In genomic region chr1:226425431-226426031, GRCh38 we compare ENCODE assay signal across 12 cellular contexts. TPM values are rescaled to one million over a fixed set of nuclear protein-coding genes. Genes with fewer than 3 reads are reported as not detected.
DNase-seq lines count a peak whose midpoint lies in the region; ATAC-seq and TF ChIP-seq lines count a peak whose summit lies in the region.
"Had no signal": no experiment of that assay in that cellular context is flagged by ENCODE, and none has a peak within 500 bp of the region (broad histone marks: within the 10 kb centered on the region; RNA-seq: fewer than 3 reads in every experiment).

No MANE protein-coding gene starts in this region.

- H3K9me3 Mint-ChIP-seq in CD4-positive, alpha-beta T cell = no peaks in the 10 kb centered on the region
- H3K9me3 Mint-ChIP-seq in activated CD8-positive, alpha-beta T cell treated with anti-CD3 and anti-CD28 coated beads, Interleukin-2, amount 10 ng/mL, durations not matched to agents 7 days and 5 days (ENCODE audit: insufficient read depth) = no peaks in the 10 kb centered on the region
- H3K9me3 Mint-ChIP-seq: GM23338 had no signal

- H3K36me3 Mint-ChIP-seq in CD4-positive, alpha-beta T cell (ENCODE audit: low read depth) = no peaks in the 10 kb centered on the region
- no peaks in the 10 kb centered on the region for H3K36me3 Mint-ChIP-seq in activated CD8-positive, alpha-beta T cell treated with anti-CD3 and anti-CD28 coated beads, Interleukin-2, amount 10 ng/mL, durations not matched to agents 7 days and 5 days (ENCODE audit: low read depth)

- ATAC-seq in CD4-positive, alpha-beta T cell (ENCODE audit: poor library complexity) = peak; percentile 40
- ATAC-seq in HG03095 (IDR thresholded peaks at IDR 0.05; ENCODE audit: unreplicated experiment) (peak; percentile 64), HG02642 (IDR thresholded peaks at IDR 0.05; ENCODE audit: poor library complexity, unreplicated experiment) (no peak)
- ATAC-seq in activated CD8-positive, alpha-beta T cell treated with anti-CD3 and anti-CD28 coated beads, Interleukin-2, amount 10 ng/mL, durations not matched to agents 7 days and 5 days = peak; percentile 47

- DNase-seq in CD4-positive, alpha-beta T cell = peak in 8 of 10 experiments; percentile 14 to 45 (median 26)
- peak; percentile 66 for DNase-seq in activated CD8-positive, alpha-beta T cell treated with anti-CD3 and anti-CD28 coated beads, Interleukin-2, amount 10 ng/mL, durations not matched to agents 7 days and 5 days
- DNase-seq in NCI-H510A (lab: John Stamatoyannopoulos, UW) (no peak), midbrain (lab: John Stamatoyannopoulos, UW) (no peak), SW480 (ENCODE audit: low spot score) (no peak)
- DNase-seq: left cardiac atrium, NCI-H1092 had no signal

- CTCF ChIA-PET in CD4-positive, alpha-beta T cell (lab: Charles Lee) = interaction anchor here (1.0 to 6.8 kb wide), 3 partner anchors 9 to 32 kb away, joined by 3 to 42 read pairs (median 6); partner anchors contain the start of gene PARP1
- CTCF ChIA-PET in activated CD8-positive, alpha-beta T cell treated with anti-CD3 and anti-CD28 coated beads, Interleukin-2, amount 10 ng/mL, durations not matched to agents 7 days and 5 days (lab: Charles Lee) = interaction anchor here (0.8 to 3.9 kb wide), 19 partner anchors 9 to 300 kb away, joined by 3 to 60 read pairs (median 4); partner anchors contain the start of genes PARP1 and STUM

- POLR2A ChIA-PET in CD4-positive, alpha-beta T cell (lab: Charles Lee) = interaction anchor here (0.9 to 7.4 kb wide), 17 partner anchors 11 to 515 kb away, joined by 3 to 102 read pairs (median 4); partner anchors contain the start of genes COQ8A, ITPKB and PARP1
- POLR2A ChIA-PET in activated CD8-positive, alpha-beta T cell treated with anti-CD3 and anti-CD28 coated beads, Interleukin-2, amount 10 ng/mL, durations not matched to agents 7 days and 5 days (lab: Charles Lee) = interaction anchor here (1.1 to 1.4 kb wide), 3 partner anchors 14 to 19 kb away, joined by 3 to 4 read pairs (median 4); no protein-coding TSS in a partner anchor

- H3K27ac ChIP-seq in CD4-positive, alpha-beta T cell (ENCODE audit: low read depth, low read length) = no peak overlapping the region

- H3K4me3 Mint-ChIP-seq in CD4-positive, alpha-beta T cell = peak overlapping the region; percentile 87
- H3K4me3 Mint-ChIP-seq in activated CD8-positive, alpha-beta T cell treated with anti-CD3 and anti-CD28 coated beads, Interleukin-2, amount 10 ng/mL, durations not matched to agents 7 days and 5 days = peak overlapping the region; percentile 71
- H3K4me3 Mint-ChIP-seq: GM23338 had no signal

- peak overlapping the region; percentile 15 for H3K4me3 ChIP-seq in mononuclear cell (ENCODE audit: low read length)
- H3K4me3 ChIP-seq: GM23338 had no signal

- no peak for TF ChIP-seq CTCF in CD4-positive, alpha-beta T cell (IDR thresholded peaks at IDR 0.05)

- peaks cover 10% of the 10 kb centered on the region for H3K4me1 ChIP-seq in mononuclear cell (ENCODE audit: insufficient read depth, low read length)

- no peaks in the 10 kb centered on the region for H3K9me3 ChIP-seq in CD4-positive, alpha-beta T cell (ENCODE audit: control insufficient read depth, low read length)
- no peaks in the 10 kb centered on the region for H3K9me3 ChIP-seq in mononuclear cell (ENCODE audit: low read depth, low read length)

- no peaks in the 10 kb centered on the region for H3K27me3 ChIP-seq in CD4-positive, alpha-beta T cell (ENCODE audit: control insufficient read depth, insufficient read depth, low read length)
- H3K27me3 ChIP-seq in mononuclear cell (ENCODE audit: insufficient read depth, low read length) = peaks cover 3% of the 10 kb centered on the region

- intact Hi-C loops in CD4-positive, alpha-beta T cell (cut with DNase I, micrococcal nuclease) = loop anchor here (1.0 to 10.0 kb wide), 4 partner anchors 17 to 509 kb away; partner anchors contain the start of gene PARP1 (in 1 of the 2)

- H3K27me3 Mint-ChIP-seq in CD4-positive, alpha-beta T cell = no peaks in the 10 kb centered on the region
- H3K27me3 Mint-ChIP-seq in activated CD8-positive, alpha-beta T cell treated with anti-CD3 and anti-CD28 coated beads, Interleukin-2, amount 10 ng/mL, durations not matched to agents 7 days and 5 days (ENCODE audit: low read depth) = peaks cover 2% of the 10 kb centered on the region

- H3K27ac Mint-ChIP-seq in CD4-positive, alpha-beta T cell = no peak overlapping the region
- H3K27ac Mint-ChIP-seq in activated CD8-positive, alpha-beta T cell treated with anti-CD3 and anti-CD28 coated beads, Interleukin-2, amount 10 ng/mL, durations not matched to agents 7 days and 5 days = peak overlapping the region; percentile 70
- H3K27ac Mint-ChIP-seq: GM23338, progenitor cell of endocrine pancreas had no signal

- H3K4me1 Mint-ChIP-seq in CD4-positive, alpha-beta T cell (ENCODE audit: low read depth) = peaks cover 24% of the 10 kb centered on the region
- H3K4me1 Mint-ChIP-seq in activated CD8-positive, alpha-beta T cell treated with anti-CD3 and anti-CD28 coated beads, Interleukin-2, amount 10 ng/mL, durations not matched to agents 7 days and 5 days (ENCODE audit: low read depth) = peaks cover 20% of the 10 kb centered on the region

RNA-seq across cellular contexts. Expression of gene PARP1, which starts 17.6 kb away (rescaled TPM):
- 10 to 100 TPM; 59.3 to 63.6 TPM for total RNA-seq in CD4-positive, alpha-beta T cell
- total RNA-seq in activated CD8-positive, alpha-beta T cell treated with anti-CD3 and anti-CD28 coated beads, Interleukin-2, amount 10 ng/mL, durations not matched to agents 7 days and 5 days = 100 to 1,000 TPM; 139 to 145 TPM
- 34.1 TPM for total RNA-seq in mononuclear cell

Comparison
In these comparisons a context has a peak if more than half of its experiments do, and no peak if none do; other contexts are left out.
1. DNase-seq: peak in CD4-positive, alpha-beta T cell (8 of 10) and activated CD8-positive, alpha-beta T cell treated with anti-CD3 and anti-CD28 coated beads, Interleukin-2, amount 10 ng/mL, durations not matched to agents 7 days and 5 days (single experiment); none in NCI-H510A (single experiment), midbrain (single experiment) and SW480 (single experiment).